In genomic region chr1:79692519-79692918, GRCh38 we compare ENCODE assay signal across 29 cellular contexts.
"Had no signal": no experiment of that assay in that cellular context is flagged by ENCODE, and none has a peak within 500 bp of the region (broad histone marks: within the 10 kb centered on the region; RNA-seq: fewer than 3 reads in every experiment).

No MANE protein-coding gene starts in this region.

- H3K4me3 ChIP-seq: heart right ventricle, lung, neural progenitor cell, right atrium auricular region, right lobe of liver, stomach, testis, thyroid gland, transverse colon, upper lobe of left lung, vagina had no signal

- DNase-seq: heart right ventricle; hippocampal formation; kidney glomerular epithelial cell; left cardiac atrium; left ventricle myocardium superior; naive B cell; natural killer cell; nephron progenitor cell; occipital lobe; right lobe of liver; stimulated activated CD4-positive, alpha-beta T cell treated with anti-CD3 and anti-CD28 coated beads, Interleukin-12 subunit alpha, Interleukin-12 subunit beta, amount 100 ng/mL, for 4 hours; stimulated activated CD4-positive, alpha-beta T cell treated with anti-CD3 and anti-CD28 coated beads, Interleukin-15, amount 100 ng/mL, for 24 hours; stimulated activated CD4-positive, alpha-beta T cell treated with anti-CD3 and anti-CD28 coated beads, Interleukin-2, amount 100 ng/mL, for 24 hours; stimulated activated CD4-positive, alpha-beta T cell treated with anti-CD3 and anti-CD28 coated beads, Interleukin-4, amount 100 ng/mL, for 1 hour; stimulated activated naive B cell treated with anti-CD40 and anti-IgM and Interleukin-4, amounts not matched to agents 10 μg/mL and 1 μg/mL and 100 μg/mL, for 72 hours; stimulated activated naive CD8-positive, alpha-beta T cell treated with anti-CD3 and anti-CD28 coated beads, Interleukin-15, Interleukin-2, amounts not matched to agents 100 U/mL and 50 U/mL, for 24 hours; stomach; testis; thyroid gland; transverse colon; upper lobe of left lung had no signal

- H3K27ac ChIP-seq: heart right ventricle, neural progenitor cell, neutrophil, right atrium auricular region, right lobe of liver, stomach, testis, thyroid gland, transverse colon, upper lobe of left lung, vagina had no signal

- H3K27ac Mint-ChIP-seq: naive B cell; natural killer cell; nephron progenitor cell; neural progenitor cell; progenitor cell of endocrine pancreas; stimulated activated naive B cell treated with anti-CD40 and anti-IgM and Interleukin-4, amounts not matched to agents 10 μg/mL and 1 μg/mL and 100 μg/mL, for 72 hours had no signal

- H3K27me3 ChIP-seq: heart right ventricle, neural progenitor cell, neutrophil, right atrium auricular region, right lobe of liver, stomach, testis, thyroid gland, transverse colon, upper lobe of left lung, vagina had no signal

- H3K4me2 ChIP-seq: neural progenitor cell had no signal

- ATAC-seq: heart right ventricle; left cardiac atrium; left lobe of liver; left ventricle myocardium superior; natural killer cell; stimulated activated naive CD8-positive, alpha-beta T cell treated with anti-CD3 and anti-CD28 coated beads, Interleukin-15, Interleukin-2, amounts not matched to agents 100 U/mL and 50 U/mL, for 24 hours had no signal

- H3K4me1 ChIP-seq: heart right ventricle, right atrium auricular region, right lobe of liver, stomach, testis, thyroid gland, transverse colon, upper lobe of left lung, vagina had no signal

- H3K9ac ChIP-seq: neural progenitor cell had no signal

- FAIRE-seq: keratinocyte had no signal

- H3K4me1 Mint-ChIP-seq: naive B cell; natural killer cell; nephron progenitor cell; stimulated activated naive B cell treated with anti-CD40 and anti-IgM and Interleukin-4, amounts not matched to agents 10 μg/mL and 1 μg/mL and 100 μg/mL, for 72 hours had no signal

- H3K9me3 ChIP-seq: heart right ventricle, neutrophil, right atrium auricular region, right lobe of liver, stomach, testis, thyroid gland, transverse colon, upper lobe of left lung, vagina had no signal

- H3K36me3 Mint-ChIP-seq: naive B cell, neural progenitor cell had no signal

- H3K4me3 Mint-ChIP-seq: naive B cell; natural killer cell; nephron progenitor cell; neural progenitor cell; stimulated activated naive B cell treated with anti-CD40 and anti-IgM and Interleukin-4, amounts not matched to agents 10 μg/mL and 1 μg/mL and 100 μg/mL, for 72 hours had no signal

- H3K36me3 ChIP-seq: heart right ventricle, neural progenitor cell, neutrophil, right atrium auricular region, right lobe of liver, stomach, thyroid gland, transverse colon, upper lobe of left lung, vagina had no signal

- H3K9me3 Mint-ChIP-seq: nephron progenitor cell had no signal

- H3K27me3 Mint-ChIP-seq: naive B cell; progenitor cell of endocrine pancreas; stimulated activated naive B cell treated with anti-CD40 and anti-IgM and Interleukin-4, amounts not matched to agents 10 μg/mL and 1 μg/mL and 100 μg/mL, for 72 hours had no signal
